Comparison of ENCODE assay signal across 1 cellular context in genomic region chr1:184793967-184794366, GRCh38.
TF ChIP-seq lines count a peak whose summit lies in the region.

No MANE protein-coding gene starts in this region.

TF ChIP-seq in HepG2, 621 proteins besides CTCF, POLR2A, EP300 and RAD21 (continued from another document):
- no peak for TF ChIP-seq PLSCR1 (CRISPR knock-in tag; IDR thresholded peaks at IDR 0.05; ENCODE audit: borderline replicate concordance)
- TF ChIP-seq NFKB2 (CRISPR knock-in tag; IDR thresholded peaks at IDR 0.05; ENCODE audit: borderline replicate concordance): no peak
- no peak for TF ChIP-seq GATAD1 (CRISPR knock-in tag; IDR thresholded peaks at IDR 0.05)
- TF ChIP-seq TBP (CRISPR knock-in tag; IDR thresholded peaks at IDR 0.05): no peak
- TF ChIP-seq ZNF580 (CRISPR knock-in tag; IDR thresholded peaks at IDR 0.05; ENCODE audit: borderline replicate concordance, low read depth): no peak
- no peak for TF ChIP-seq ETS1 (CRISPR knock-in tag; IDR thresholded peaks at IDR 0.05)
- no peak for TF ChIP-seq FIP1L1 (IDR thresholded peaks at IDR 0.05; ENCODE audit: borderline replicate concordance, insufficient read depth, low read depth, low read length)
